In the genomic region with DNA sequence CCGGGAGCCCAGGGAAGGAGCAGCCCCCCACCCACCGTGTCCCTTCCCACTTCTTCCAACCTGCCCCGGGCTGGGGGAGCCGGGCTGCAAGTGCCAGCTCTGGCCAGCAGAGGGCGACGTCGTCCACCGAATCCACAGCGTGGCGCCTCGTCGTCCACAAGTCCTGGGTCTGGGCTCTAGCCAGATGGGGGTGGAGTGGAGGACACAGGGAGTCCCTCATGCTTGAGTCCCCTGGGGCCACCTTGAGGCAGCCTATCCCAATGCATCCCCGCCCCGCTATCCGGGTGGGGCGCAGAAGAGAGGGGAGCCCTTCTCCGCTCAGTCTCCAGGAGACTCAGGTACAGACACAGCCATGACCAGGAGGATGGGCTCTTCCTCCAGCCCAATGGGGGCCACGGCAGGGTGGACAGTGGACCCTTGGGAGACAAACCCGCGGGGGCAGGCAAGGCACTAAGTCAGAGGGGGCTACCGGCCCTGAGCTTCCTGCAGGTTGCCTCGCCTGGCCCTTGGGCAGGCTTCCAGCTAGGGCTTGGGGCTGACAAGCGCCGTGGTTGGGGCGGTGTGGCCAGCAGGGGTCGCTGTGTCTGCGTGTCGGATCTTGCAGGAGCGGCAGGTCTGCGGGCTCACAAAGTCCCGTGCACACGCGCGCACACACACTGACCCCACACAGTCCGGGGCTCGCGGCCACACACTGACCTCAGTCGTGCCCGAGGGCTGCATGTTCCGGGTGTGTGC, we compare ENCODE assay signal across 8 cellular contexts. TPM values are rescaled to one million over a fixed set of nuclear protein-coding genes. Genes with fewer than 3 reads are reported as not detected.
DNase-seq lines count a peak whose midpoint lies in the region; TF ChIP-seq lines count a peak whose summit lies in the region.

No MANE protein-coding gene starts in this region.

- H3K27me3 ChIP-seq in ascending aorta (no peaks in the 10 kb centered on the region), vagina (no peaks in the 10 kb centered on the region)

- DNase-seq in ELF-1 (ENCODE audit: low read depth, low spot score) = peak; percentile 94
- DNase-seq in HFF-Myc (ENCODE audit: extremely low read depth, low read depth) = peak; percentile 39
- peak; percentile 83 for DNase-seq in NCI-H1436 (lab: John Stamatoyannopoulos, UW)
- DNase-seq in T-helper 2 cell treated with Interferon-gamma antibody and Interleukin-4, amounts not matched to agents 5 μg/mL and 100 μg/mL, for 36 hours (ENCODE audit: low spot score) = peak; percentile 87
- peak; percentile 36 to 91 for DNase-seq in ascending aorta (ENCODE audit: low spot score in 2 of 2)
- peak; percentile 95 for DNase-seq in hepatic stellate cell (ENCODE audit: low spot score)
- DNase-seq in renal cortical epithelial cell (ENCODE audit: low read depth) = peak; percentile 61
- DNase-seq in vagina (ENCODE audit: extremely low spot score in 2 of 2) = no peak

- H3K9me3 Mint-ChIP-seq in T-helper 2 cell treated with Interferon-gamma antibody and Interleukin-4, amounts not matched to agents 5 μg/mL and 100 μg/mL, for 36 hours = no peaks in the 10 kb centered on the region

- H3K36me3 ChIP-seq in ascending aorta (no peaks in the 10 kb centered on the region), vagina (no peaks in the 10 kb centered on the region)

- H3K4me1 Mint-ChIP-seq in T-helper 2 cell treated with Interferon-gamma antibody and Interleukin-4, amounts not matched to agents 5 μg/mL and 100 μg/mL, for 36 hours (ENCODE audit: low read depth) = peaks cover 5% of the 10 kb centered on the region

- H3K4me1 ChIP-seq in ascending aorta (peaks cover 0 to 17% of the 10 kb centered on the region in 2 donors), vagina (peaks cover 17% of the 10 kb centered on the region)

- H3K27ac ChIP-seq in ascending aorta (no peak overlapping the region), vagina (no peak overlapping the region)

- H3K4me3 ChIP-seq in HFF-Myc (replicated peaks; ENCODE audit: low read depth, low read length) (peak overlapping the region; percentile 38), ascending aorta (peak overlapping the region; percentile 44 to 51), vagina (peak overlapping the region; percentile 35 to 42)

- no peaks in the 10 kb centered on the region for H3K9me3 ChIP-seq in ascending aorta
- H3K9me3 ChIP-seq in vagina = no peaks in the 10 kb centered on the region

- intact Hi-C loops in ascending aorta (cut with DNase I) (loop anchor here (2.0 to 10.0 kb wide), 3 partner anchors 90 to 198 kb away; a partner anchor contains a TSS), vagina (cut with DNase I) (loop anchor here (5.0 kb wide), 1 partner anchor 105 kb away; no protein-coding TSS in a partner anchor)

- TF ChIP-seq POLR2A in vagina (IDR thresholded peaks at IDR 0.05) = no peak

- TF ChIP-seq CTCF in HFF-Myc (IDR thresholded peaks at IDR 0.05; ENCODE audit: low read depth, low read length, missing control alignments) (peak; percentile 78), ascending aorta (IDR thresholded peaks at IDR 0.05) (peak; percentile 76 to 95 (median 83)), vagina (IDR thresholded peaks at IDR 0.05) (peak; percentile 89 to 95 (median 95))

- H3K36me3 Mint-ChIP-seq in T-helper 2 cell treated with Interferon-gamma antibody and Interleukin-4, amounts not matched to agents 5 μg/mL and 100 μg/mL, for 36 hours (ENCODE audit: low read depth) = no peaks in the 10 kb centered on the region

- H3K4me3 Mint-ChIP-seq in T-helper 2 cell treated with Interferon-gamma antibody and Interleukin-4, amounts not matched to agents 5 μg/mL and 100 μg/mL, for 36 hours = peak overlapping the region; percentile 72

- peak overlapping the region; percentile 17 for H3K27ac Mint-ChIP-seq in T-helper 2 cell treated with Interferon-gamma antibody and Interleukin-4, amounts not matched to agents 5 μg/mL and 100 μg/mL, for 36 hours

- H3K27me3 Mint-ChIP-seq in T-helper 2 cell treated with Interferon-gamma antibody and Interleukin-4, amounts not matched to agents 5 μg/mL and 100 μg/mL, for 36 hours (ENCODE audit: low read depth) = peaks cover 31% of the 10 kb centered on the region

RNA-seq across cellular contexts. Expression of a gene that starts 5.5 kb away (rescaled TPM):
- total RNA-seq in ascending aorta (not detected), renal cortical epithelial cell (not detected in 2 replicates), vagina (not detected)

RNA-seq across cellular contexts. Expression of a gene that starts 5.5 kb away (rescaled TPM):
- total RNA-seq in ascending aorta (not detected), renal cortical epithelial cell (not detected in 2 replicates), vagina (not detected)

RNA-seq across cellular contexts. Expression of a gene that starts 16.7 kb away (rescaled TPM):
- not detected for total RNA-seq in ascending aorta
- 0.30 TPM in 1 of 2 replicates, not detected in the other for total RNA-seq in renal cortical epithelial cell
- not detected for total RNA-seq in vagina

RNA-seq across cellular contexts. Expression of a gene that starts 58.1 kb away (rescaled TPM):
- total RNA-seq in ascending aorta (5.1 TPM), renal cortical epithelial cell (20.7 and 48.6 TPM in 2 replicates), vagina (19.2 TPM)

Comparison
In these comparisons a context has a peak if more than half of its experiments do, and no peak if none do; other contexts are left out.
1. DNase-seq: peak in ELF-1 (single experiment), HFF-Myc (single experiment), NCI-H1436 (single experiment), T-helper 2 cell treated with Interferon-gamma antibody and Interleukin-4, amounts not matched to agents 5 μg/mL and 100 μg/mL, for 36 hours (single experiment), ascending aorta (2 of 2), hepatic stellate cell (single experiment) and renal cortical epithelial cell (single experiment); none in vagina (0 of 2).
2. Peak in every context shown above with its lines, with median percentiles within 50 percentile points of each other: H3K4me3 ChIP-seq and CTCF ChIP-seq.